In genomic region chr12:47265391-47265790, GRCh38 we compare ENCODE assay signal across 19 cellular contexts.
DNase-seq lines count a peak whose midpoint lies in the region; ATAC-seq, FAIRE-seq and TF ChIP-seq lines count a peak whose summit lies in the region.
"Had no signal": no experiment of that assay in that cellular context is flagged by ENCODE, and none has a peak within 500 bp of the region (broad histone marks: within the 10 kb centered on the region; RNA-seq: fewer than 3 reads in every experiment).

No MANE protein-coding gene starts in this region.

- no peak for TF ChIP-seq CTCF in natural killer cell (IDR thresholded peaks at IDR 0.05)
- no peak for TF ChIP-seq CTCF in K562 (IDR thresholded peaks at IDR 0.05 in 2 of 3, conservative IDR thresholded peaks at IDR 0.05 in 1 of 3; ENCODE audit: insufficient read depth in 2 of 3, low read depth in 1 of 3, low read length in 3 of 3)
- TF ChIP-seq CTCF in foreskin keratinocyte (conservative IDR thresholded peaks at IDR 0.05), result no peak

- TF ChIP-seq RAD21 in K562 (CRISPR knock-in tag; conservative IDR thresholded peaks at IDR 0.05 in 1 of 2, IDR thresholded peaks at IDR 0.05 in 1 of 2), result no peak

- no TSS peak for BruUV-seq in K562 (replicated peaks; lab: Mats Ljungman, UMichigan)

- TF ChIP-seq POLR2A in K562 (conservative IDR thresholded peaks at IDR 0.05), result no peak

- no peaks in the 10 kb centered on the region for H3K36me3 Mint-ChIP-seq in natural killer cell
- no peaks in the 10 kb centered on the region for H3K36me3 Mint-ChIP-seq in natural killer cell treated with Interleukin-12 subunit alpha and Interleukin-12 subunit beta and Interleukin-15 and Interleukin-18, amount 100 ng/mL, for 72 hours
- H3K36me3 Mint-ChIP-seq in stimulated activated memory B cell treated with anti-CD40 and anti-IgM and Interleukin-4, amounts not matched to agents 10 μg/mL and 1 μg/mL and 100 μg/mL, for 72 hours, result no peaks in the 10 kb centered on the region
- H3K36me3 Mint-ChIP-seq: CD8-positive, alpha-beta T cell had no signal

- H3K4me1 ChIP-seq in K562 (replicated peaks in 1 of 2; ENCODE audit: control insufficient read depth in 2 of 2, insufficient read depth in 2 of 2, low read length in 2 of 2), result peaks cover 0 to 14% of the 10 kb centered on the region in 2 experiments; a peak in 4 of 5 replicates
- H3K4me1 ChIP-seq in foreskin keratinocyte, result peaks cover 16% of the 10 kb centered on the region
- H3K4me1 ChIP-seq: BLaER1 had no signal

- H3K27ac ChIP-seq in K562 (ENCODE audit: extremely low read depth, low read depth, low read length) (no peak overlapping the region), foreskin keratinocyte (peak overlapping the region; percentile 7)
- H3K27ac ChIP-seq: BLaER1, HL-60 had no signal

- POLR2A ChIA-PET in K562 (lab: Yijun Ruan, JAX), result interaction anchor here (0.7 kb wide), 1 partner anchor 142 kb away, joined by 3 read pairs; no protein-coding TSS in a partner anchor

- no peaks in the 10 kb centered on the region for H4K20me1 ChIP-seq in K562 (replicated peaks; ENCODE audit: control insufficient read depth, insufficient read depth, low read length)
- H4K20me1 ChIP-seq: BLaER1 had no signal

- H3K4me2 ChIP-seq in K562 (ENCODE audit: insufficient read depth, low read length), result no peak overlapping the region
- H3K4me2 ChIP-seq: BLaER1 had no signal

- ATAC-seq in natural killer cell (no peak), K562 (no peak), foreskin keratinocyte (no peak)
- ATAC-seq in natural killer cell treated with Interleukin-12 subunit alpha and Interleukin-12 subunit beta and Interleukin-15 and Interleukin-18, amount 100 ng/mL, for 72 hours, result no peak
- ATAC-seq in stimulated activated memory B cell treated with anti-CD40 and anti-IgM and Interleukin-4, amounts not matched to agents 10 μg/mL and 1 μg/mL and 100 μg/mL, for 72 hours, result no peak
- ATAC-seq: CD8-positive, alpha-beta T cell; HCT116 had no signal

- in situ Hi-C loops in K562 (cut with MboI), result no loop called here

- no peaks in the 10 kb centered on the region for H3K9me3 ChIP-seq in K562 (replicated peaks; ENCODE audit: control insufficient read depth, insufficient read depth, low read depth, low read length)

- H3K27ac Mint-ChIP-seq in natural killer cell, result peak overlapping the region; percentile 12 to 72
- peak overlapping the region in 1 of 2 donors; percentile 5 for H3K27ac Mint-ChIP-seq in natural killer cell treated with Interleukin-12 subunit alpha and Interleukin-12 subunit beta and Interleukin-15 and Interleukin-18, amount 100 ng/mL, for 72 hours
- peak overlapping the region; percentile 11 for H3K27ac Mint-ChIP-seq in stimulated activated memory B cell treated with anti-CD40 and anti-IgM and Interleukin-4, amounts not matched to agents 10 μg/mL and 1 μg/mL and 100 μg/mL, for 72 hours
- H3K27ac Mint-ChIP-seq: HFFc6 had no signal

- H3K27me3 Mint-ChIP-seq in natural killer cell (ENCODE audit: low read depth in 2 of 2), result no peaks in the 10 kb centered on the region
- no peaks in the 10 kb centered on the region for H3K27me3 Mint-ChIP-seq in natural killer cell treated with Interleukin-12 subunit alpha and Interleukin-12 subunit beta and Interleukin-15 and Interleukin-18, amount 100 ng/mL, for 72 hours
- H3K27me3 Mint-ChIP-seq in stimulated activated memory B cell treated with anti-CD40 and anti-IgM and Interleukin-4, amounts not matched to agents 10 μg/mL and 1 μg/mL and 100 μg/mL, for 72 hours, result no peaks in the 10 kb centered on the region

- H2AFZ ChIP-seq in K562 (ENCODE audit: low read depth, low read length), result peak overlapping the region; percentile 64; the same call in 1 of the 2 replicates

- CTCF ChIA-PET in K562 (lab: Yijun Ruan, JAX; ENCODE audit: low intra/inter-chr PET ratio), result no interaction called here

- no peak for TF ChIP-seq EP300 in K562 (IDR thresholded peaks at IDR 0.05; ENCODE audit: low read length)

- DNase-seq in natural killer cell (no peak), K562 (ENCODE audit: extremely low read depth in 1 of 4, low spot score in 3 of 4) (no peak), foreskin keratinocyte (no peak), NCI-H2029 treated with DMSO at 0.1 percent for 48 hours (lab: John Stamatoyannopoulos, UW) (no peak), kidney glomerular epithelial cell (lab: John Stamatoyannopoulos, UW) (no peak)
- DNase-seq in natural killer cell treated with Interleukin-12 subunit alpha and Interleukin-12 subunit beta and Interleukin-15 and Interleukin-18, amount 100 ng/mL, for 72 hours (ENCODE audit: low spot score), result no peak
- DNase-seq in stimulated activated CD4-positive, alpha-beta T cell treated with anti-CD3 and anti-CD28 coated beads, Interleukin-2, amount 100 ng/mL, for 48 hours, result no peak
- DNase-seq: 8988T; Calu3; CD8-positive, alpha-beta T cell; DMS79 treated with DMSO at 0.1 percent for 48 hours; GF-D8; GOT3; H7; HFFc6 had no signal

- H3K9ac ChIP-seq in K562 (ENCODE audit: insufficient read depth in 1 of 2, low read depth in 2 of 2, low read length in 2 of 2), result no peak overlapping the region
- H3K9ac ChIP-seq: BLaER1 had no signal

- no peaks in the 10 kb centered on the region for H3K9me1 ChIP-seq in K562 (ENCODE audit: control insufficient read depth, insufficient read depth, low read length)

- H3K79me2 ChIP-seq in K562 (ENCODE audit: control insufficient read depth, insufficient read depth, low read length), result no peaks in the 10 kb centered on the region

- H3K4me3 ChIP-seq in K562, result no peak overlapping the region
- H3K4me3 ChIP-seq: BLaER1 had no signal

- no peaks in the 10 kb centered on the region for H3K9me3 Mint-ChIP-seq in natural killer cell
- H3K9me3 Mint-ChIP-seq in natural killer cell treated with Interleukin-12 subunit alpha and Interleukin-12 subunit beta and Interleukin-15 and Interleukin-18, amount 100 ng/mL, for 72 hours, result peaks cover 3% of the 10 kb centered on the region
- peaks cover 2% of the 10 kb centered on the region for H3K9me3 Mint-ChIP-seq in stimulated activated memory B cell treated with anti-CD40 and anti-IgM and Interleukin-4, amounts not matched to agents 10 μg/mL and 1 μg/mL and 100 μg/mL, for 72 hours
- H3K9me3 Mint-ChIP-seq: CD8-positive, alpha-beta T cell had no signal

- H3K27me3 ChIP-seq in K562 (ENCODE audit: control insufficient read depth in 2 of 2, insufficient read depth in 2 of 2, low read length in 2 of 2), result no peaks in the 10 kb centered on the region
- H3K27me3 ChIP-seq in foreskin keratinocyte, result no peaks in the 10 kb centered on the region
- H3K27me3 ChIP-seq: BLaER1 had no signal

- no peak for FAIRE-seq in K562 (lab: Jason Lieb, UNC)

- H3K4me3 Mint-ChIP-seq in natural killer cell, result peak overlapping the region; percentile 37
- no peak overlapping the region for H3K4me3 Mint-ChIP-seq in natural killer cell treated with Interleukin-12 subunit alpha and Interleukin-12 subunit beta and Interleukin-15 and Interleukin-18, amount 100 ng/mL, for 72 hours
- H3K4me3 Mint-ChIP-seq in stimulated activated memory B cell treated with anti-CD40 and anti-IgM and Interleukin-4, amounts not matched to agents 10 μg/mL and 1 μg/mL and 100 μg/mL, for 72 hours, result no peak overlapping the region
- H3K4me3 Mint-ChIP-seq: CD8-positive, alpha-beta T cell; HFFc6 had no signal

- WGBS in K562 (ENCODE audit: insufficient coverage, low coverage, missing lambda C conversion rate), result 60% methylated on average over 4 of the region's 4 CpGs

- no peaks in the 10 kb centered on the region for H3K36me3 ChIP-seq in K562 (ENCODE audit: control insufficient read depth, insufficient read depth, low read length)
- H3K36me3 ChIP-seq: BLaER1 had no signal

- intact Hi-C loops in natural killer cell (cut with micrococcal nuclease) (no loop called here), K562 (cut with micrococcal nuclease) (no loop called here)

- H3K4me1 Mint-ChIP-seq in natural killer cell, result peaks cover 35 to 42% of the 10 kb centered on the region in 2 donors
- H3K4me1 Mint-ChIP-seq in natural killer cell treated with Interleukin-12 subunit alpha and Interleukin-12 subunit beta and Interleukin-15 and Interleukin-18, amount 100 ng/mL, for 72 hours (ENCODE audit: low read depth in 2 of 2), result peaks cover 32 to 34% of the 10 kb centered on the region in 2 donors
- H3K4me1 Mint-ChIP-seq in stimulated activated memory B cell treated with anti-CD40 and anti-IgM and Interleukin-4, amounts not matched to agents 10 μg/mL and 1 μg/mL and 100 μg/mL, for 72 hours, result peaks cover 33% of the 10 kb centered on the region

TF ChIP-seq in K562, 482 proteins besides CTCF, POLR2A, EP300 and RAD21 (continues in another document):
- no peak for TF ChIP-seq NR0B1 (IDR thresholded peaks at IDR 0.05; ENCODE audit: partially characterized antibody)
- TF ChIP-seq VEZF1 (CRISPR knock-in tag; IDR thresholded peaks at IDR 0.05), result no peak
- TF ChIP-seq ZFP30 (CRISPR knock-in tag; IDR thresholded peaks at IDR 0.05; ENCODE audit: borderline replicate concordance), result no peak
- TF ChIP-seq PRPF4 (IDR thresholded peaks at IDR 0.05; ENCODE audit: insufficient read depth, low read depth, low read length, poor library complexity, severe bottlenecking), result no peak
